Comparison of ENCODE assay signal across 2 cellular contexts in genomic region chr11:119319136-119319701, GRCh38.
TF ChIP-seq lines count a peak whose summit lies in the region.

No MANE protein-coding gene starts in this region.

TF ChIP-seq in SK-N-SH treated with all-trans-retinoic acid at 6 μM for 48 hours, 23 proteins besides CTCF, POLR2A, EP300 and RAD21 (continued from another document):
- TF ChIP-seq TSHZ2 (CRISPR knock-in tag; IDR thresholded peaks at IDR 0.05): no peak
- TF ChIP-seq GLIS3 (CRISPR knock-in tag; IDR thresholded peaks at IDR 0.05): no peak
- no peak for TF ChIP-seq ZFP3 (CRISPR knock-in tag; IDR thresholded peaks at IDR 0.05)
- TF ChIP-seq BACH2 (CRISPR knock-in tag; IDR thresholded peaks at IDR 0.05; ENCODE audit: borderline replicate concordance): no peak
- TF ChIP-seq ZNF565 (CRISPR knock-in tag; conservative IDR thresholded peaks at IDR 0.05; ENCODE audit: low read depth): no peak
- no peak for TF ChIP-seq CREB5 (CRISPR knock-in tag; IDR thresholded peaks at IDR 0.05; ENCODE audit: low read depth)
- no peak for TF ChIP-seq PATZ1 (CRISPR knock-in tag; IDR thresholded peaks at IDR 0.05; ENCODE audit: borderline replicate concordance)
- TF ChIP-seq ZC3H10 (CRISPR knock-in tag; IDR thresholded peaks at IDR 0.05): no peak

TF ChIP-seq in WTC11, 78 proteins besides CTCF, POLR2A, EP300 and RAD21 (continued from another document):
- no peak for TF ChIP-seq PREB (CRISPR knock-in tag; IDR thresholded peaks at IDR 0.05; ENCODE audit: borderline replicate concordance)
- TF ChIP-seq PRRX2 (CRISPR knock-in tag; IDR thresholded peaks at IDR 0.05): no peak
- TF ChIP-seq STAT6 (CRISPR knock-in tag; conservative IDR thresholded peaks at IDR 0.05; ENCODE audit: low read depth): no peak
- no peak for TF ChIP-seq E2F4 (CRISPR knock-in tag; IDR thresholded peaks at IDR 0.05; ENCODE audit: borderline replicate concordance, low read depth)
- TF ChIP-seq IRF1 (CRISPR knock-in tag; IDR thresholded peaks at IDR 0.05): no peak
TF ChIP-seq in WTC11: peak in this region for 0.
